ENCODE assay signal across 11 cellular contexts in the genomic region with DNA sequence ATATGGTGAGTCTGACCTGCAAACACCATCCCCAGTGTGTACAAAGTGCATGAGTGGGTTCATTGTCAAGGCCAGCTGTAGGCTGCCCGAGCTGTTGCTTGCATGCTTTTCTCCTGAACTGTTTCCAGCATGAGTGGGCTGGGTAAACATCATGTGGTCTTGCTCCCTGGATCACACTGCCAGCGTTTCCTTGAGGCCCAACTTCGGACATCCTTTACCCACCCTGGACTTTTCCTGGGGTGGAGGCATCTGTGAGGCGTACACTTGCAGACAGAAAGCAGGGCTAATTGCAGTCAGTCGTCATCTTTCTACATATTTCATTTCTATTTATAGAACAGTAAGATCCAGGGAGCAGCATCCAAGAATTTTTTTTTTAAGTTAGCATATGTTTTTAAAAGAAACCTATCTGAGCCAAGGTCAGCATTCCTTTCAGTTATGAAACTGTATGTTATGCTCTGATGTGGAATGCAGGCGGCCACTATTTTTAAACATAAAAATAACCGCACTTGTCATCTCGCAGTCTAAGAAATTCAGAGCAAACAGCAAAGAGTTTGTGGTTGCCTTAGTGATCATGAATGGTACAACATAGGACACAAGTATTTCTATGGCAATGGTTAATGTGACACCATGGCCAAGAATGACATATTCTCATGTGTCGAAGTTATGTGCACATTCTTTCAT.
DNase-seq lines count a peak whose midpoint lies in the region; ATAC-seq, FAIRE-seq and TF ChIP-seq lines count a peak whose summit lies in the region.
"Had no signal": no experiment of that assay in that cellular context is flagged by ENCODE, and none has a peak within 500 bp of the region (broad histone marks: within the 10 kb centered on the region; RNA-seq: fewer than 3 reads in every experiment).

No MANE protein-coding gene starts in this region.

- no peaks in the 10 kb centered on the region for H3K9me3 ChIP-seq in astrocyte (ENCODE audit: insufficient read depth, low read depth, low read length)
- no peaks in the 10 kb centered on the region for H3K9me3 ChIP-seq in heart right ventricle
- no peaks in the 10 kb centered on the region for H3K9me3 ChIP-seq in psoas muscle
- no peaks in the 10 kb centered on the region for H3K9me3 ChIP-seq in CD8-positive, alpha-beta T cell (ENCODE audit: low read length)

- no peaks in the 10 kb centered on the region for H3K27me3 Mint-ChIP-seq in astrocyte (ENCODE audit: low read depth, unreplicated experiment)
- no peaks in the 10 kb centered on the region for H3K27me3 Mint-ChIP-seq in CD8-positive, alpha-beta T cell (ENCODE audit: low read depth)
- H3K27me3 Mint-ChIP-seq in effector memory CD8-positive, alpha-beta T cell = no peaks in the 10 kb centered on the region

- H3K27me3 ChIP-seq in astrocyte (ENCODE audit: insufficient read depth, low read length) (no peaks in the 10 kb centered on the region), heart right ventricle (no peaks in the 10 kb centered on the region), psoas muscle (ENCODE audit: insufficient read depth in 3 of 3, low read length in 2 of 3) (no peaks in the 10 kb centered on the region)
- H3K27me3 ChIP-seq in CD8-positive, alpha-beta T cell (ENCODE audit: insufficient read depth, low read length) = no peaks in the 10 kb centered on the region

- H3K4me1 Mint-ChIP-seq in astrocyte (ENCODE audit: low read depth, unreplicated experiment) = peaks cover 24% of the 10 kb centered on the region
- no peaks in the 10 kb centered on the region for H3K4me1 Mint-ChIP-seq in CD8-positive, alpha-beta T cell (ENCODE audit: low read depth)
- no peaks in the 10 kb centered on the region for H3K4me1 Mint-ChIP-seq in effector memory CD8-positive, alpha-beta T cell (ENCODE audit: low read depth in 2 of 2)

- peak; percentile 27 to 63 (median 44) for ATAC-seq in heart right ventricle
- ATAC-seq in psoas muscle = peak; percentile 46 to 72 (median 54)
- no peak for ATAC-seq in CD8-positive, alpha-beta T cell
- ATAC-seq in HG03196 (IDR thresholded peaks at IDR 0.05; ENCODE audit: unreplicated experiment) = no peak
- no peak for ATAC-seq in effector memory CD8-positive, alpha-beta T cell (replicated peaks)
- ATAC-seq: activated T-cell treated with anti-CD3 and anti-CD28 coated beads, Interleukin-2, amount 50 U/mL, for 72 hours had no signal

- FAIRE-seq in astrocyte (lab: Jason Lieb, UNC) = peak; percentile 85

- H2AFZ ChIP-seq in astrocyte (ENCODE audit: low read depth, low read length) = no peak overlapping the region

- no peak overlapping the region for H3K4me3 Mint-ChIP-seq in astrocyte (ENCODE audit: unreplicated experiment)
- no peak overlapping the region for H3K4me3 Mint-ChIP-seq in CD8-positive, alpha-beta T cell
- H3K4me3 Mint-ChIP-seq in effector memory CD8-positive, alpha-beta T cell = no peak overlapping the region
- H3K4me3 Mint-ChIP-seq: activated T-cell treated with anti-CD3 and anti-CD28 coated beads, Interleukin-2, amount 50 U/mL, for 72 hours had no signal

- H3K36me3 Mint-ChIP-seq in astrocyte (ENCODE audit: low read depth, unreplicated experiment) = peaks cover 18% of the 10 kb centered on the region
- H3K36me3 Mint-ChIP-seq in CD8-positive, alpha-beta T cell = peaks cover 12% of the 10 kb centered on the region
- no peaks in the 10 kb centered on the region for H3K36me3 Mint-ChIP-seq in effector memory CD8-positive, alpha-beta T cell (ENCODE audit: insufficient read depth)

- WGBS in heart right ventricle, 2 donors = 8 to 16% methylated on average over 9 of the region's 9 CpGs
- 7 to 11% (median 7%) methylated on average over 9 of the region's 9 CpGs for WGBS in psoas muscle, 3 donors

- H3K27ac Mint-ChIP-seq in astrocyte (ENCODE audit: unreplicated experiment) = peak overlapping the region; percentile 91
- no peak overlapping the region for H3K27ac Mint-ChIP-seq in CD8-positive, alpha-beta T cell
- H3K27ac Mint-ChIP-seq in effector memory CD8-positive, alpha-beta T cell = no peak overlapping the region
- H3K27ac Mint-ChIP-seq: activated T-cell treated with anti-CD3 and anti-CD28 coated beads, Interleukin-2, amount 50 U/mL, for 72 hours had no signal

- POLR2A ChIA-PET in CD8-positive, alpha-beta T cell (lab: Charles Lee) = no interaction called here

- no peaks in the 10 kb centered on the region for H3K79me2 ChIP-seq in astrocyte (ENCODE audit: insufficient read depth, low read length)

- H3K4me1 ChIP-seq in astrocyte (ENCODE audit: insufficient read depth, low read length) = peaks cover 34% of the 10 kb centered on the region
- peaks cover 24 to 62% (median 47%) of the 10 kb centered on the region in 9 donors for H3K4me1 ChIP-seq in heart right ventricle
- peaks cover 54% of the 10 kb centered on the region for H3K4me1 ChIP-seq in psoas muscle
- H3K4me1 ChIP-seq in CD8-positive, alpha-beta T cell (ENCODE audit: insufficient read depth, low read length) = no peaks in the 10 kb centered on the region

- CTCF ChIA-PET in CD8-positive, alpha-beta T cell (lab: Charles Lee) = interaction anchor here (0.8 kb wide), 1 partner anchor 11 kb away, joined by 3 read pairs; no protein-coding TSS in a partner anchor

- H3K9ac ChIP-seq in astrocyte (ENCODE audit: low read length) = peak overlapping the region; percentile 51

- H4K20me1 ChIP-seq in astrocyte (ENCODE audit: insufficient read depth, low read length) = no peaks in the 10 kb centered on the region

- DNase-seq in AG10803 (ENCODE audit: low read depth) = peak; percentile 99
- peak; percentile 98 for DNase-seq in astrocyte (ENCODE audit: low read depth)
- peak in 1 of 2 donors; percentile 56 for DNase-seq in heart right ventricle
- no peak for DNase-seq in psoas muscle
- DNase-seq in CD8-positive, alpha-beta T cell = no peak
- DNase-seq in activated naive CD4-positive, alpha-beta T cell treated with anti-CD3 and anti-CD28 coated beads, Interleukin-2, amount 50 U/mL, for 16 hours = no peak
- no peak for DNase-seq in effector memory CD8-positive, alpha-beta T cell
- DNase-seq: activated T-cell treated with anti-CD3 and anti-CD28 coated beads, Interleukin-2, amount 50 U/mL, for 72 hours; glutamatergic neuron; NCI-H1048 had no signal

- intact Hi-C loops in heart right ventricle (cut with DNase I) (loop anchor here in 2 of 10 donors (5.0 kb wide), 1 partner anchor 43 kb away; no protein-coding TSS in a partner anchor), psoas muscle (cut with DNase I) (loop anchor here (2.0 to 5.0 kb wide), 2 partner anchors 14 to 38 kb away; no protein-coding TSS in a partner anchor)
- intact Hi-C loops in CD8-positive, alpha-beta T cell (cut with DNase I, micrococcal nuclease) = no loop called here

- no peak for TF ChIP-seq CTCF in AG10803 (conservative IDR thresholded peaks at IDR 0.05; ENCODE audit: low read length)
- no peak for TF ChIP-seq CTCF in astrocyte (IDR thresholded peaks at IDR 0.05; ENCODE audit: insufficient read depth, low read depth, low read length)
- no peak for TF ChIP-seq CTCF in heart right ventricle (IDR thresholded peaks at IDR 0.05)
- no peak for TF ChIP-seq CTCF in psoas muscle (IDR thresholded peaks at IDR 0.05)
- TF ChIP-seq CTCF in CD8-positive, alpha-beta T cell (IDR thresholded peaks at IDR 0.05) = no peak

- H3K4me2 ChIP-seq in astrocyte (ENCODE audit: low read length) = peak overlapping the region; percentile 51

- no peaks in the 10 kb centered on the region for H3K9me3 Mint-ChIP-seq in astrocyte (ENCODE audit: unreplicated experiment)
- no peaks in the 10 kb centered on the region for H3K9me3 Mint-ChIP-seq in CD8-positive, alpha-beta T cell
- no peaks in the 10 kb centered on the region for H3K9me3 Mint-ChIP-seq in effector memory CD8-positive, alpha-beta T cell
- H3K9me3 Mint-ChIP-seq: activated T-cell treated with anti-CD3 and anti-CD28 coated beads, Interleukin-2, amount 50 U/mL, for 72 hours had no signal

- no peak overlapping the region for H3K4me3 ChIP-seq in AG10803 (ENCODE audit: low read length)
- no peak overlapping the region for H3K4me3 ChIP-seq in astrocyte (ENCODE audit: insufficient read depth, low read depth, low read length)
- H3K4me3 ChIP-seq in heart right ventricle = no peak overlapping the region
- no peak overlapping the region for H3K4me3 ChIP-seq in psoas muscle
- H3K4me3 ChIP-seq in CD8-positive, alpha-beta T cell (ENCODE audit: low read depth, low read length) = no peak overlapping the region

- H3K36me3 ChIP-seq in astrocyte (ENCODE audit: insufficient read depth, low read length) = peaks cover 33% of the 10 kb centered on the region
- H3K36me3 ChIP-seq in heart right ventricle = peaks cover 0 to 91% (median 38%) of the 10 kb centered on the region in 9 donors
- peaks cover 8 to 75% of the 10 kb centered on the region in 2 donors for H3K36me3 ChIP-seq in psoas muscle (ENCODE audit: insufficient read depth in 1 of 2, low read depth in 1 of 2)
- H3K36me3 ChIP-seq in CD8-positive, alpha-beta T cell (ENCODE audit: insufficient read depth, low read length) = peaks cover 3% of the 10 kb centered on the region

- peak overlapping the region; percentile 71 for H3K27ac ChIP-seq in astrocyte (ENCODE audit: low read depth, low read length)
- H3K27ac ChIP-seq in heart right ventricle = peak overlapping the region; percentile 10 to 93 (median 82)
- peak overlapping the region; percentile 90 for H3K27ac ChIP-seq in psoas muscle
- no peak overlapping the region for H3K27ac ChIP-seq in CD8-positive, alpha-beta T cell (ENCODE audit: low read depth, low read length)

Comparison
In these comparisons a context has a peak if more than half of its experiments do, and no peak if none do; other contexts are left out.
1. DNase-seq: peak in AG10803 (single experiment) and astrocyte (single experiment); none in psoas muscle (0 of 2), CD8-positive, alpha-beta T cell (0 of 7), activated naive CD4-positive, alpha-beta T cell treated with anti-CD3 and anti-CD28 coated beads, Interleukin-2, amount 50 U/mL, for 16 hours (single experiment) and effector memory CD8-positive, alpha-beta T cell (0 of 3).
2. ATAC-seq: peak in heart right ventricle (8 of 8) and psoas muscle (4 of 4); none in CD8-positive, alpha-beta T cell (single experiment), HG03196 (single experiment) and effector memory CD8-positive, alpha-beta T cell (single experiment).
3. intact Hi-C loops: an anchor here in psoas muscle (2.0 to 5.0 kb wide); none called in CD8-positive, alpha-beta T cell.